13 cellular contexts compared by ENCODE assay signal in genomic region chr13:72290962-72291681, GRCh38.
DNase-seq lines count a peak whose midpoint lies in the region; ATAC-seq and TF ChIP-seq lines count a peak whose summit lies in the region.
"Had no signal": no experiment of that assay in that cellular context is flagged by ENCODE, and none has a peak within 500 bp of the region (broad histone marks: within the 10 kb centered on the region; RNA-seq: fewer than 3 reads in every experiment).

No MANE protein-coding gene starts in this region.

- no peak for ATAC-seq in HG02571 (IDR thresholded peaks at IDR 0.05; ENCODE audit: unreplicated experiment)
- ATAC-seq: activated CD8-positive, alpha-beta T cell treated with anti-CD3 and anti-CD28 coated beads, Interleukin-2, amount 10 ng/mL, durations not matched to agents 7 days and 5 days; lower lobe of right lung had no signal

- H4K20me1 ChIP-seq in SK-N-SH (ENCODE audit: insufficient read depth): no peaks in the 10 kb centered on the region

- no peaks in the 10 kb centered on the region for H3K79me2 ChIP-seq in SK-N-SH (ENCODE audit: insufficient read depth)

- TF ChIP-seq CTCF in SK-N-SH (IDR thresholded peaks at IDR 0.05) (peak; percentile 35), fibroblast of pulmonary artery (IDR thresholded peaks at IDR 0.05; ENCODE audit: low read length, missing control alignments) (no peak)

- peaks cover under 1 to 7% of the 10 kb centered on the region in 2 experiments; a peak in 3 of 4 replicates for H3K4me1 ChIP-seq in SK-N-SH (ENCODE audit: control insufficient read depth in 1 of 2, insufficient read depth in 2 of 2, low read depth in 1 of 2, low read length in 1 of 2)
- H3K4me1 ChIP-seq: lower lobe of right lung, right atrium auricular region had no signal

- no peak for TF ChIP-seq RAD21 in SK-N-SH (IDR thresholded peaks at IDR 0.05; ENCODE audit: low read length)

- 0 out of 2 replicates have a peak, but pooled peaks cover 7% of the 10 kb centered on the region for H3K9me3 ChIP-seq in SK-N-SH
- H3K9me3 ChIP-seq: lower lobe of right lung, right atrium auricular region had no signal

- no peaks in the 10 kb centered on the region for H3K9me2 ChIP-seq in SK-N-SH

- H3K27me3 ChIP-seq in SK-N-SH (ENCODE audit: insufficient read depth): no peaks in the 10 kb centered on the region
- H3K27me3 ChIP-seq: right atrium auricular region had no signal

- TF ChIP-seq EP300 in SK-N-SH (IDR thresholded peaks at IDR 0.05; ENCODE audit: borderline replicate concordance in 1 of 2, low read depth in 1 of 2, low read length in 1 of 2): peak; percentile 42 to 87; a peak in 3 of 4 replicates

- DNase-seq in NOMO-1 treated with DMSO at 0.1 percent for 48 hours (lab: John Stamatoyannopoulos, UW; ENCODE audit: unreplicated experiment) (peak; percentile 7), NOMO-1 treated with dmso at 0.1 percent for 144 hours (lab: John Stamatoyannopoulos, UW; ENCODE audit: unreplicated experiment) (no peak), SK-N-SH (no peak), fibroblast of pulmonary artery (ENCODE audit: low read depth) (peak; percentile 44), stromal cell of bone marrow (ENCODE audit: low read depth) (peak; percentile 31), NCI-H2081 treated with DMSO at 0.1 percent for 48 hours (lab: John Stamatoyannopoulos, UW) (no peak)
- no peak for DNase-seq in stimulated activated CD4-positive, alpha-beta T cell treated with anti-CD3 and anti-CD28 coated beads, Interleukin-4, amount 100 ng/mL, for 24 hours
- DNase-seq: activated CD8-positive, alpha-beta T cell treated with anti-CD3 and anti-CD28 coated beads, Interleukin-2, amount 10 ng/mL, durations not matched to agents 7 days and 5 days; lower lobe of right lung; NCI-H1930 had no signal

- H3K36me3 ChIP-seq in SK-N-SH (replicated peaks in 1 of 2; ENCODE audit: control insufficient read depth in 1 of 2, insufficient read depth in 2 of 2, low read length in 1 of 2): no peaks in the 10 kb centered on the region
- H3K36me3 ChIP-seq: lower lobe of right lung, right atrium auricular region had no signal

- H2AFZ ChIP-seq in SK-N-SH (ENCODE audit: low read depth): no peak overlapping the region; the same call in 1 of the 2 replicates

- peaks cover 18% of the 10 kb centered on the region for H3F3A ChIP-seq in SK-N-SH (replicated peaks; ENCODE audit: insufficient read depth)

- H3K4me2 ChIP-seq in SK-N-SH: peak overlapping the region; percentile 31; the same call in 1 of the 2 replicates

- no peak overlapping the region for H3K9ac ChIP-seq in SK-N-SH

- POLR2A ChIA-PET in SK-N-SH (lab: Yijun Ruan, JAX): no interaction called here

- peak overlapping the region; percentile 60 to 62; a peak in 3 of 4 replicates for H3K27ac ChIP-seq in SK-N-SH (ENCODE audit: low read depth in 2 of 2, low read length in 1 of 2)
- H3K27ac ChIP-seq: 22Rv1, lower lobe of right lung, right atrium auricular region had no signal

- CTCF ChIA-PET in SK-N-SH (lab: Yijun Ruan, JAX): interaction anchor here (0.6 kb wide), 1 partner anchor 202 kb away, joined by 3 read pairs; no protein-coding TSS in a partner anchor

- H3K4me3 ChIP-seq in SK-N-SH (ENCODE audit: low read depth in 2 of 2, low read length in 1 of 2) (no peak overlapping the region), fibroblast of pulmonary artery (replicated peaks; ENCODE audit: low read depth, low read length) (no peak overlapping the region)
- H3K4me3 ChIP-seq: lower lobe of right lung, right atrium auricular region had no signal

TF ChIP-seq in SK-N-SH, 30 proteins besides CTCF, POLR2A, EP300 and RAD21 (continues in another document):
- no peak for TF ChIP-seq TAF1 (IDR thresholded peaks at IDR 0.05; ENCODE audit: borderline replicate concordance, low read depth, low read length)
- TF ChIP-seq, protein P1, sequence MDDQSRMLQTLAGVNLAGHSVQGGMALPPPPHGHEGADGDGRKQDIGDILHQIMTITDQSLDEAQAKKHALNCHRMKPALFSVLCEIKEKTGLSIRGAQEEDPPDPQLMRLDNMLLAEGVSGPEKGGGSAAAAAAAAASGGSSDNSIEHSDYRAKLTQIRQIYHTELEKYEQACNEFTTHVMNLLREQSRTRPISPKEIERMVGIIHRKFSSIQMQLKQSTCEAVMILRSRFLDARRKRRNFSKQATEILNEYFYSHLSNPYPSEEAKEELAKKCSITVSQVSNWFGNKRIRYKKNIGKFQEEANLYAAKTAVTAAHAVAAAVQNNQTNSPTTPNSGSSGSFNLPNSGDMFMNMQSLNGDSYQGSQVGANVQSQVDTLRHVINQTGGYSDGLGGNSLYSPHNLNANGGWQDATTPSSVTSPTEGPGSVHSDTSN (IDR thresholded peaks at IDR 0.05): peak; percentile 82
- no peak for TF ChIP-seq YY1 (IDR thresholded peaks at IDR 0.05; ENCODE audit: low read depth)
- TF ChIP-seq FOSL2 (IDR thresholded peaks at IDR 0.05; ENCODE audit: borderline replicate concordance, low read depth): peak; percentile 89
- TF ChIP-seq ELF1 (IDR thresholded peaks at IDR 0.05): 0 out of 2 replicates have a peak, but pooled peaks have one; percentile 33
- no peak for TF ChIP-seq EZH2phosphoT487 (IDR thresholded peaks at IDR 0.05; ENCODE audit: borderline replicate concordance, low read depth)
- TF ChIP-seq RCOR1 (IDR thresholded peaks at IDR 0.05; ENCODE audit: low read length): no peak
- TF ChIP-seq TEAD4 (IDR thresholded peaks at IDR 0.05; ENCODE audit: borderline replicate concordance, insufficient read depth): peak; percentile 84; the same call in 1 of the 2 replicates
- no peak for TF ChIP-seq FOXJ3 (CRISPR knock-in tag; IDR thresholded peaks at IDR 0.05)
- TF ChIP-seq, protein P2, sequence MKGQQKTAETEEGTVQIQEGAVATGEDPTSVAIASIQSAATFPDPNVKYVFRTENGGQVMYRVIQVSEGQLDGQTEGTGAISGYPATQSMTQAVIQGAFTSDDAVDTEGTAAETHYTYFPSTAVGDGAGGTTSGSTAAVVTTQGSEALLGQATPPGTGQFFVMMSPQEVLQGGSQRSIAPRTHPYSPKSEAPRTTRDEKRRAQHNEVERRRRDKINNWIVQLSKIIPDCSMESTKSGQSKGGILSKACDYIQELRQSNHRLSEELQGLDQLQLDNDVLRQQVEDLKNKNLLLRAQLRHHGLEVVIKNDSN (IDR thresholded peaks at IDR 0.05; ENCODE audit: borderline replicate concordance, low read depth): no peak
- TF ChIP-seq, protein P3, sequence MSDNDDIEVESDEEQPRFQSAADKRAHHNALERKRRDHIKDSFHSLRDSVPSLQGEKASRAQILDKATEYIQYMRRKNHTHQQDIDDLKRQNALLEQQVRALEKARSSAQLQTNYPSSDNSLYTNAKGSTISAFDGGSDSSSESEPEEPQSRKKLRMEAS (IDR thresholded peaks at IDR 0.05; ENCODE audit: low read depth): peak; percentile 51; the same call in 1 of the 2 replicates
- no peak for TF ChIP-seq RFX5 (IDR thresholded peaks at IDR 0.05; ENCODE audit: low read length)
- peak; percentile 79 for TF ChIP-seq JUND (IDR thresholded peaks at IDR 0.05)
- TF ChIP-seq SIN3A (IDR thresholded peaks at IDR 0.05; ENCODE audit: borderline replicate concordance, low read depth, low read length): no peak
- TF ChIP-seq CHD2 (IDR thresholded peaks at IDR 0.05; ENCODE audit: low read length, partially characterized antibody): no peak
- no peak for TF ChIP-seq POLR2AphosphoS5 (IDR thresholded peaks at IDR 0.05; ENCODE audit: low read depth, low read length)
- TF ChIP-seq, protein P4, sequence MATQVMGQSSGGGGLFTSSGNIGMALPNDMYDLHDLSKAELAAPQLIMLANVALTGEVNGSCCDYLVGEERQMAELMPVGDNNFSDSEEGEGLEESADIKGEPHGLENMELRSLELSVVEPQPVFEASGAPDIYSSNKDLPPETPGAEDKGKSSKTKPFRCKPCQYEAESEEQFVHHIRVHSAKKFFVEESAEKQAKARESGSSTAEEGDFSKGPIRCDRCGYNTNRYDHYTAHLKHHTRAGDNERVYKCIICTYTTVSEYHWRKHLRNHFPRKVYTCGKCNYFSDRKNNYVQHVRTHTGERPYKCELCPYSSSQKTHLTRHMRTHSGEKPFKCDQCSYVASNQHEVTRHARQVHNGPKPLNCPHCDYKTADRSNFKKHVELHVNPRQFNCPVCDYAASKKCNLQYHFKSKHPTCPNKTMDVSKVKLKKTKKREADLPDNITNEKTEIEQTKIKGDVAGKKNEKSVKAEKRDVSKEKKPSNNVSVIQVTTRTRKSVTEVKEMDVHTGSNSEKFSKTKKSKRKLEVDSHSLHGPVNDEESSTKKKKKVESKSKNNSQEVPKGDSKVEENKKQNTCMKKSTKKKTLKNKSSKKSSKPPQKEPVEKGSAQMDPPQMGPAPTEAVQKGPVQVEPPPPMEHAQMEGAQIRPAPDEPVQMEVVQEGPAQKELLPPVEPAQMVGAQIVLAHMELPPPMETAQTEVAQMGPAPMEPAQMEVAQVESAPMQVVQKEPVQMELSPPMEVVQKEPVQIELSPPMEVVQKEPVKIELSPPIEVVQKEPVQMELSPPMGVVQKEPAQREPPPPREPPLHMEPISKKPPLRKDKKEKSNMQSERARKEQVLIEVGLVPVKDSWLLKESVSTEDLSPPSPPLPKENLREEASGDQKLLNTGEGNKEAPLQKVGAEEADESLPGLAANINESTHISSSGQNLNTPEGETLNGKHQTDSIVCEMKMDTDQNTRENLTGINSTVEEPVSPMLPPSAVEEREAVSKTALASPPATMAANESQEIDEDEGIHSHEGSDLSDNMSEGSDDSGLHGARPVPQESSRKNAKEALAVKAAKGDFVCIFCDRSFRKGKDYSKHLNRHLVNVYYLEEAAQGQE (IDR thresholded peaks at IDR 0.05; ENCODE audit: low read depth, low read length): no peak
- TF ChIP-seq USF2 (IDR thresholded peaks at IDR 0.05; ENCODE audit: borderline replicate concordance, low read depth, low read length): no peak
- TF ChIP-seq NRF1 (IDR thresholded peaks at IDR 0.05; ENCODE audit: low read depth, low read length): no peak

Comparison
In these comparisons a context has a peak if more than half of its experiments do, and no peak if none do; other contexts are left out.
1. DNase-seq: peak in NOMO-1 treated with DMSO at 0.1 percent for 48 hours (single experiment), fibroblast of pulmonary artery (single experiment) and stromal cell of bone marrow (single experiment); none in NOMO-1 treated with dmso at 0.1 percent for 144 hours (single experiment), SK-N-SH (single experiment), stimulated activated CD4-positive, alpha-beta T cell treated with anti-CD3 and anti-CD28 coated beads, Interleukin-4, amount 100 ng/mL, for 24 hours (single experiment) and NCI-H2081 treated with DMSO at 0.1 percent for 48 hours (single experiment).